In the genomic region with DNA sequence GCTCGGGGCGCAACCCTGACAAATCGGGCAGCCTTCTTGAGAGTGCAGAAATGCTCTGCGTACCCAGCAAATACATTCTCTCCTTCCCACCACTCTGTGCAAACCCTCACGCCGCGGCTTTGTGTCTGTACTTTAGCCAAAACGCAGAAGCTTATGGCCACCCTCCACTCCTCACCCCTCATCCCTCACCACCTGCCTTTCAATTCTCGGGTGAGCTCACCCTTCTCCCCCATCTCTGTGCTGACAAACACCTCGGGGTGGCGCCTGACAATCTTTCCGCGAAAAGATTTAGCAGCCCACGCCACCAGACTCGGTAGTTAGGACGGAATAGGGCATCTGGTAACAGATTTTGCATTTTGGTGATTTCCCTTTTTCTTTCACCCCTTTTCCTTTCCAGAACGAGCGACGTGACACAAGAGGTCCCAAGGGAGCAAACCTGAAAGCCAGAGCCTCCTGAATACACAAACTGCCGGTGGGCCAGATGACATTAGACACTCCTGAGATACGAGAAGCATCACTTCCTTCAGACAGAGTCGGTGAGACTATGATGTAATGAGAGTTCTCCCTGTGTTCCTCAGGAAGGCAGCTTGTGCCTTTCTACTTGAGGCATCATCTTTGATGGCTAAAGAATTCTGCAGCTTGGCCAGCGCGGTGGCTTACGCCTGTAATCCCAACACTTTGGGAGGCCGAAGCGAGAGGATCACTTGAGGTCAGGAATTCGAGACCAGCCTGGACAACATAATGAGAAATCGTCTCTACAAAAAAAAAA, we compare ENCODE assay signal across 1 cellular context.
A peak's percentile ranks its signal among the peaks of the same experiment; 100 is the strongest.
TF ChIP-seq lines count a peak whose summit lies in the region.

No MANE protein-coding gene starts in this region.

TF ChIP-seq in K562, 482 proteins besides CTCF, POLR2A, EP300 and RAD21 (continued from another document and continues in another):
- TF ChIP-seq, protein P1, sequence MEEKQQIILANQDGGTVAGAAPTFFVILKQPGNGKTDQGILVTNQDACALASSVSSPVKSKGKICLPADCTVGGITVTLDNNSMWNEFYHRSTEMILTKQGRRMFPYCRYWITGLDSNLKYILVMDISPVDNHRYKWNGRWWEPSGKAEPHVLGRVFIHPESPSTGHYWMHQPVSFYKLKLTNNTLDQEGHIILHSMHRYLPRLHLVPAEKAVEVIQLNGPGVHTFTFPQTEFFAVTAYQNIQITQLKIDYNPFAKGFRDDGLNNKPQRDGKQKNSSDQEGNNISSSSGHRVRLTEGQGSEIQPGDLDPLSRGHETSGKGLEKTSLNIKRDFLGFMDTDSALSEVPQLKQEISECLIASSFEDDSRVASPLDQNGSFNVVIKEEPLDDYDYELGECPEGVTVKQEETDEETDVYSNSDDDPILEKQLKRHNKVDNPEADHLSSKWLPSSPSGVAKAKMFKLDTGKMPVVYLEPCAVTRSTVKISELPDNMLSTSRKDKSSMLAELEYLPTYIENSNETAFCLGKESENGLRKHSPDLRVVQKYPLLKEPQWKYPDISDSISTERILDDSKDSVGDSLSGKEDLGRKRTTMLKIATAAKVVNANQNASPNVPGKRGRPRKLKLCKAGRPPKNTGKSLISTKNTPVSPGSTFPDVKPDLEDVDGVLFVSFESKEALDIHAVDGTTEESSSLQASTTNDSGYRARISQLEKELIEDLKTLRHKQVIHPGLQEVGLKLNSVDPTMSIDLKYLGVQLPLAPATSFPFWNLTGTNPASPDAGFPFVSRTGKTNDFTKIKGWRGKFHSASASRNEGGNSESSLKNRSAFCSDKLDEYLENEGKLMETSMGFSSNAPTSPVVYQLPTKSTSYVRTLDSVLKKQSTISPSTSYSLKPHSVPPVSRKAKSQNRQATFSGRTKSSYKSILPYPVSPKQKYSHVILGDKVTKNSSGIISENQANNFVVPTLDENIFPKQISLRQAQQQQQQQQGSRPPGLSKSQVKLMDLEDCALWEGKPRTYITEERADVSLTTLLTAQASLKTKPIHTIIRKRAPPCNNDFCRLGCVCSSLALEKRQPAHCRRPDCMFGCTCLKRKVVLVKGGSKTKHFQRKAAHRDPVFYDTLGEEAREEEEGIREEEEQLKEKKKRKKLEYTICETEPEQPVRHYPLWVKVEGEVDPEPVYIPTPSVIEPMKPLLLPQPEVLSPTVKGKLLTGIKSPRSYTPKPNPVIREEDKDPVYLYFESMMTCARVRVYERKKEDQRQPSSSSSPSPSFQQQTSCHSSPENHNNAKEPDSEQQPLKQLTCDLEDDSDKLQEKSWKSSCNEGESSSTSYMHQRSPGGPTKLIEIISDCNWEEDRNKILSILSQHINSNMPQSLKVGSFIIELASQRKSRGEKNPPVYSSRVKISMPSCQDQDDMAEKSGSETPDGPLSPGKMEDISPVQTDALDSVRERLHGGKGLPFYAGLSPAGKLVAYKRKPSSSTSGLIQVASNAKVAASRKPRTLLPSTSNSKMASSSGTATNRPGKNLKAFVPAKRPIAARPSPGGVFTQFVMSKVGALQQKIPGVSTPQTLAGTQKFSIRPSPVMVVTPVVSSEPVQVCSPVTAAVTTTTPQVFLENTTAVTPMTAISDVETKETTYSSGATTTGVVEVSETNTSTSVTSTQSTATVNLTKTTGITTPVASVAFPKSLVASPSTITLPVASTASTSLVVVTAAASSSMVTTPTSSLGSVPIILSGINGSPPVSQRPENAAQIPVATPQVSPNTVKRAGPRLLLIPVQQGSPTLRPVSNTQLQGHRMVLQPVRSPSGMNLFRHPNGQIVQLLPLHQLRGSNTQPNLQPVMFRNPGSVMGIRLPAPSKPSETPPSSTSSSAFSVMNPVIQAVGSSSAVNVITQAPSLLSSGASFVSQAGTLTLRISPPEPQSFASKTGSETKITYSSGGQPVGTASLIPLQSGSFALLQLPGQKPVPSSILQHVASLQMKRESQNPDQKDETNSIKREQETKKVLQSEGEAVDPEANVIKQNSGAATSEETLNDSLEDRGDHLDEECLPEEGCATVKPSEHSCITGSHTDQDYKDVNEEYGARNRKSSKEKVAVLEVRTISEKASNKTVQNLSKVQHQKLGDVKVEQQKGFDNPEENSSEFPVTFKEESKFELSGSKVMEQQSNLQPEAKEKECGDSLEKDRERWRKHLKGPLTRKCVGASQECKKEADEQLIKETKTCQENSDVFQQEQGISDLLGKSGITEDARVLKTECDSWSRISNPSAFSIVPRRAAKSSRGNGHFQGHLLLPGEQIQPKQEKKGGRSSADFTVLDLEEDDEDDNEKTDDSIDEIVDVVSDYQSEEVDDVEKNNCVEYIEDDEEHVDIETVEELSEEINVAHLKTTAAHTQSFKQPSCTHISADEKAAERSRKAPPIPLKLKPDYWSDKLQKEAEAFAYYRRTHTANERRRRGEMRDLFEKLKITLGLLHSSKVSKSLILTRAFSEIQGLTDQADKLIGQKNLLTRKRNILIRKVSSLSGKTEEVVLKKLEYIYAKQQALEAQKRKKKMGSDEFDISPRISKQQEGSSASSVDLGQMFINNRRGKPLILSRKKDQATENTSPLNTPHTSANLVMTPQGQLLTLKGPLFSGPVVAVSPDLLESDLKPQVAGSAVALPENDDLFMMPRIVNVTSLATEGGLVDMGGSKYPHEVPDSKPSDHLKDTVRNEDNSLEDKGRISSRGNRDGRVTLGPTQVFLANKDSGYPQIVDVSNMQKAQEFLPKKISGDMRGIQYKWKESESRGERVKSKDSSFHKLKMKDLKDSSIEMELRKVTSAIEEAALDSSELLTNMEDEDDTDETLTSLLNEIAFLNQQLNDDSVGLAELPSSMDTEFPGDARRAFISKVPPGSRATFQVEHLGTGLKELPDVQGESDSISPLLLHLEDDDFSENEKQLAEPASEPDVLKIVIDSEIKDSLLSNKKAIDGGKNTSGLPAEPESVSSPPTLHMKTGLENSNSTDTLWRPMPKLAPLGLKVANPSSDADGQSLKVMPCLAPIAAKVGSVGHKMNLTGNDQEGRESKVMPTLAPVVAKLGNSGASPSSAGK (IDR thresholded peaks at IDR 0.05): no peak
- TF ChIP-seq KDM1A (IDR thresholded peaks at IDR 0.05) (peak; percentile 45 to 60; a peak in 2 of 4 replicates), HDAC2 (IDR thresholded peaks at IDR 0.05) (0 out of 2 replicates have a peak, but pooled peaks have one; percentile 52), SMARCE1 (IDR thresholded peaks at IDR 0.05) (0 out of 2 replicates have a peak, but pooled peaks have one; percentile 20), JUND (IDR thresholded peaks at IDR 0.05; ENCODE audit: borderline replicate concordance, low read depth, low read length) (peak; percentile 21; the same call in 1 of the 2 replicates), JUND (tag; IDR thresholded peaks at IDR 0.05; ENCODE audit: borderline replicate concordance, low read depth, low read length) (peak; percentile 30; the same call in 1 of the 3 replicates), ATF1 (CRISPR knock-in tag; IDR thresholded peaks at IDR 0.05) (no peak), ATF1 (tag; IDR thresholded peaks at IDR 0.05) (0 out of 2 replicates have a peak, but pooled peaks have one; percentile 15), PHF21A (IDR thresholded peaks at IDR 0.05; ENCODE audit: borderline replicate concordance, low read depth) (peak; percentile 23; the same call in 1 of the 2 replicates), SMARCA5 (IDR thresholded peaks at IDR 0.05) (no peak), ZNF551 (CRISPR knock-in tag; IDR thresholded peaks at IDR 0.05) (no peak), GTF2A2 (tag; IDR thresholded peaks at IDR 0.05) (no peak), SAP30 (IDR thresholded peaks at IDR 0.05; ENCODE audit: borderline replicate concordance, insufficient read depth, low read depth, low read length, poor library complexity, severe bottlenecking) (peak; percentile 42), FUS (optimal IDR thresholded peaks at IDR 0.05; ENCODE audit: low read depth, low read length) (no peak), RBM17 (IDR thresholded peaks at IDR 0.05; ENCODE audit: borderline replicate concordance, low read depth, low read length) (no peak), ZFX (CRISPR knock-in tag; IDR thresholded peaks at IDR 0.05) (no peak), GTF2F1 (IDR thresholded peaks at IDR 0.05; ENCODE audit: low read depth, low read length) (no peak), KAT7 (CRISPR knock-in tag; IDR thresholded peaks at IDR 0.05; ENCODE audit: borderline replicate concordance) (no peak), CTBP1 (IDR thresholded peaks at IDR 0.05; ENCODE audit: borderline replicate concordance) (peak; percentile 33; the same call in 1 of the 2 replicates), OTX1 (CRISPR knock-in tag; IDR thresholded peaks at IDR 0.05) (no peak)
- TF ChIP-seq, protein P2, sequence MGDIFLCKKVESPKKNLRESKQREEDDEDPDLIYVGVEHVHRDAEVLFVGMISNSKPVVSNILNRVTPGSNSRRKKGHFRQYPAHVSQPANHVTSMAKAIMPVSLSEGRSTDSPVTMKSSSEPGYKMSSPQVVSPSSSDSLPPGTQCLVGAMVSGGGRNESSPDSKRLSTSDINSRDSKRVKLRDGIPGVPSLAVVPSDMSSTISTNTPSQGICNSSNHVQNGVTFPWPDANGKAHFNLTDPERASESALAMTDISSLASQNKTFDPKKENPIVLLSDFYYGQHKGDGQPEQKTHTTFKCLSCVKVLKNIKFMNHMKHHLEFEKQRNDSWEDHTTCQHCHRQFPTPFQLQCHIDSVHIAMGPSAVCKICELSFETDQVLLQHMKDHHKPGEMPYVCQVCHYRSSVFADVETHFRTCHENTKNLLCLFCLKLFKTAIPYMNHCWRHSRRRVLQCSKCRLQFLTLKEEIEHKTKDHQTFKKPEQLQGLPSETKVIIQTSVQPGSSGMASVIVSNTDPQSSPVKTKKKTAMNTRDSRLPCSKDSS (IDR thresholded peaks at IDR 0.05; ENCODE audit: low read depth, partially characterized antibody): no peak
- TF ChIP-seq, protein P3, sequence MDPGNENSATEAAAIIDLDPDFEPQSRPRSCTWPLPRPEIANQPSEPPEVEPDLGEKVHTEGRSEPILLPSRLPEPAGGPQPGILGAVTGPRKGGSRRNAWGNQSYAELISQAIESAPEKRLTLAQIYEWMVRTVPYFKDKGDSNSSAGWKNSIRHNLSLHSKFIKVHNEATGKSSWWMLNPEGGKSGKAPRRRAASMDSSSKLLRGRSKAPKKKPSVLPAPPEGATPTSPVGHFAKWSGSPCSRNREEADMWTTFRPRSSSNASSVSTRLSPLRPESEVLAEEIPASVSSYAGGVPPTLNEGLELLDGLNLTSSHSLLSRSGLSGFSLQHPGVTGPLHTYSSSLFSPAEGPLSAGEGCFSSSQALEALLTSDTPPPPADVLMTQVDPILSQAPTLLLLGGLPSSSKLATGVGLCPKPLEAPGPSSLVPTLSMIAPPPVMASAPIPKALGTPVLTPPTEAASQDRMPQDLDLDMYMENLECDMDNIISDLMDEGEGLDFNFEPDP (CRISPR knock-in tag; IDR thresholded peaks at IDR 0.05): no peak
- TF ChIP-seq, protein P4, sequence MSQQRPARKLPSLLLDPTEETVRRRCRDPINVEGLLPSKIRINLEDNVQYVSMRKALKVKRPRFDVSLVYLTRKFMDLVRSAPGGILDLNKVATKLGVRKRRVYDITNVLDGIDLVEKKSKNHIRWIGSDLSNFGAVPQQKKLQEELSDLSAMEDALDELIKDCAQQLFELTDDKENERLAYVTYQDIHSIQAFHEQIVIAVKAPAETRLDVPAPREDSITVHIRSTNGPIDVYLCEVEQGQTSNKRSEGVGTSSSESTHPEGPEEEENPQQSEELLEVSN (IDR thresholded peaks at IDR 0.05; ENCODE audit: borderline replicate concordance in 1 of 2, extremely low read depth in 1 of 2, insufficient read depth in 1 of 2, insufficient read length in 1 of 2, low read depth in 1 of 2, low read length in 1 of 2, poor library complexity in 1 of 2, severe bottlenecking in 1 of 2): peak in 1 of 2 experiments; percentile 12
- TF ChIP-seq, protein P5, sequence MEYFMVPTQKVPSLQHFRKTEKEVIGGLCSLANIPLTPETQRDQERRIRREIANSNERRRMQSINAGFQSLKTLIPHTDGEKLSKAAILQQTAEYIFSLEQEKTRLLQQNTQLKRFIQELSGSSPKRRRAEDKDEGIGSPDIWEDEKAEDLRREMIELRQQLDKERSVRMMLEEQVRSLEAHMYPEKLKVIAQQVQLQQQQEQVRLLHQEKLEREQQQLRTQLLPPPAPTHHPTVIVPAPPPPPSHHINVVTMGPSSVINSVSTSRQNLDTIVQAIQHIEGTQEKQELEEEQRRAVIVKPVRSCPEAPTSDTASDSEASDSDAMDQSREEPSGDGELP (CRISPR knock-in tag; IDR thresholded peaks at IDR 0.05; ENCODE audit: borderline replicate concordance): no peak
- TF ChIP-seq, protein P6, sequence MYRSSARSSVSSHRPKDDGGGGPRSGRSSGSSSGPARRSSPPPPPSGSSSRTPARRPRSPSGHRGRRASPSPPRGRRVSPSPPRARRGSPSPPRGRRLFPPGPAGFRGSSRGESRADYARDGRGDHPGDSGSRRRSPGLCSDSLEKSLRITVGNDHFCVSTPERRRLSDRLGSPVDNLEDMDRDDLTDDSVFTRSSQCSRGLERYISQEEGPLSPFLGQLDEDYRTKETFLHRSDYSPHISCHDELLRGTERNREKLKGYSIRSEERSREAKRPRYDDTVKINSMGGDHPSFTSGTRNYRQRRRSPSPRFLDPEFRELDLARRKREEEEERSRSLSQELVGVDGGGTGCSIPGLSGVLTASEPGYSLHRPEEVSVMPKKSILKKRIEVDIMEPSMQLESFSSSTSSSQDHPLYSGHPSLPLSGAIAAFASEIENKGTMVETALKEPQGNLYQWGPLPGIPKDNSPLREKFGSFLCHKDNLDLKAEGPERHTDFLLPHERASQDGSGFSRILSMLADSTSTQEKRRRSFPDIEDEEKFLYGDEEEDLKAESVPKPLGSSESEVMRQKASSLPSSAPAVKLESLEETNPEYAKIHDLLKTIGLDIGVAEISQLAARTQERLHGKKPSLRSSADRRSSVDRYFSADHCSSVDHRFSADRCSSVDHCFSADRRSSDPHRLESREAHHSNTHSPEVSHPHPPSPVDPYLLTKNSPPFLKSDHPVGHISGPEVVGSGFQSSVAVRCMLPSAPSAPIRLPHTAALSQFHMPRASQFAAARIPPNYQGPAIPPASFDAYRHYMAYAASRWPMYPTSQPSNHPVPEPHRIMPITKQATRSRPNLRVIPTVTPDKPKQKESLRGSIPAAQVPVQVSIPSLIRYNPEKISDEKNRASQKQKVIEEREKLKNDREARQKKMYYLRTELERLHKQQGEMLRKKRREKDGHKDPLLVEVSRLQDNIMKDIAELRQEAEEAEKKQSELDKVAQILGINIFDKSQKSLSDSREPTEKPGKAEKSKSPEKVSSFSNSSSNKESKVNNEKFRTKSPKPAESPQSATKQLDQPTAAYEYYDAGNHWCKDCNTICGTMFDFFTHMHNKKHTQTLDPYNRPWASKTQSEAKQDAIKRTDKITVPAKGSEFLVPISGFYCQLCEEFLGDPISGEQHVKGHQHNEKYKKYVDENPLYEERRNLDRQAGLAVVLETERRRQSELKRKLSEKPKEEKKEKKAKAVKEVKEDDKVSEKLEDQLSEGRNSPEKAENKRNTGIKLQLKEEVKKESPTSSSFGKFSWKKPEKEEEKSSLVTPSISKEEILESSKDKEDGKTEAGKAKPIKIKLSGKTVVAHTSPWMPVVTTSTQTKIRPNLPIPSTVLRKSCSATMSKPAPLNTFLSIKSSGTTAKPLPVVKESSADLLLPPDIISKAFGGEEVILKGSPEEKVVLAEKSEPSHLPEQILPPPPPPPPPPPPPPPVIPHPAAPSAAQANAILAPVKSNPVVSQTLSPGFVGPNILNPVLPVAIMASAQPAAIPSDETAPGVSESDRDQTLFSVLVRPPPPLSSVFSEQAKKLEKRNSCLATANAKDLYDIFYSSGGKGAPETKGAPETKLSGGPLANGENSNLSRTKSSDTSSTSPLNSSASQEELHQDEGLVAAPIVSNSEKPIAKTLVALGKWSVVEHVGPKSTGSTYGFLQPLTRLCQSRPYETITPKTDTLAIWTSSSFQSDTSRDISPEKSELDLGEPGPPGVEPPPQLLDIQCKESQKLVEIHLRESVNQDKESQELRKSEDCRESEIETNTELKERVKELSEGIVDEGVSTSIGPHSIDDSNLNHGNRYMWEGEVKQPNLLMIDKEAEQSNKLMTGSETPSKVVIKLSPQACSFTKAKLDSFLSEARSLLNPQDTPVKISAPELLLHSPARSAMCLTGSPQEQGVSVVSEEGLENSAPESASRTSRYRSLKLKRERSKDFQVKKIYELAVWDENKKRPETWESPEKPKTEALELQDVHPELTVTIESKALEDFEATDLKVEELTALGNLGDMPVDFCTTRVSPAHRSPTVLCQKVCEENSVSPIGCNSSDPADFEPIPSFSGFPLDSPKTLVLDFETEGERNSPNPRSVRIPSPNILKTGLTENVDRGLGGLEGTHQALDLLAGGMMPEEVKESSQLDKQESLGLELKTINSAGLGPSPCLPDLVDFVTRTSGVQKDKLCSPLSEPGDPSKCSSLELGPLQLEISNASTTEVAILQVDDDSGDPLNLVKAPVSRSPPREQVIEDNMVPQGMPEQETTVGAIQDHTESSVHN (IDR thresholded peaks at IDR 0.05; ENCODE audit: borderline replicate concordance in 1 of 2, low read depth in 1 of 2): no peak
